Comparison of ENCODE assay signal across 8 cellular contexts in the genomic region with DNA sequence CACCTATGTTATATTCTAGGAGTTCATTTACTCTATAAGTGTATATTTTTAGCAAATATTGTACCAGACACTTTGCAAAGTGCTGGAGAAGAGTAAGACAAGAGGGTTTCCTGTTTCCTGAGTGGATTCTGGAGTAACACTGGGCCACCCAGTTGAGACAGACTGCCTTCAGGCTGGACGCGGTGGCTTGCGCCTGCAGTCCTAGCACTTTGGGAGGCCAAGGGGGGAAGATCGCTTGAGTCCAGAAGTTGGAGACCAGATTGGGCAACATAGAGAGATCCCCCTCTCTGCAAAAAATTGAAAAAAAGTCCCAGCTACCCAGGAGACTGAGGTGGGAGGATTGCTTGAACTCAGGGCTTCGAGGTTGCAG. TPM values are rescaled to one million over a fixed set of nuclear protein-coding genes. Genes with fewer than 3 reads are reported as not detected.
DNase-seq lines count a peak whose midpoint lies in the region; FAIRE-seq and TF ChIP-seq lines count a peak whose summit lies in the region.

No MANE protein-coding gene starts in this region.

- H3K9me3 ChIP-seq in keratinocyte (ENCODE audit: control insufficient read depth, low read depth, low read length) (no peaks in the 10 kb centered on the region), stomach (no peaks in the 10 kb centered on the region)

- H3K27me3 ChIP-seq in keratinocyte (ENCODE audit: control insufficient read depth, extremely low read depth, insufficient read depth, low read length) (no peaks in the 10 kb centered on the region), stomach (no peaks in the 10 kb centered on the region)

- peak overlapping the region; percentile 88 for H3K9ac ChIP-seq in keratinocyte (ENCODE audit: control insufficient read depth, extremely low read depth, insufficient read depth, low read length)

- TF ChIP-seq POLR2A in stomach (IDR thresholded peaks at IDR 0.05): no peak

- peaks cover 3% of the 10 kb centered on the region for H3K9me3 Mint-ChIP-seq in T-helper 2 cell treated with Interferon-gamma antibody and Interleukin-4, amounts not matched to agents 5 μg/mL and 100 μg/mL, for 36 hours
- no peaks in the 10 kb centered on the region for H3K9me3 Mint-ChIP-seq in activated T-helper 1 cell treated with anti-CD3 and anti-CD28 coated beads, Interleukin-12 subunit alpha, Interleukin-12 subunit beta, Interleukin-2, Interleukin-4 antibody, amounts not matched to agents 30 ng/mL and 10 ng/mL and 1 ng/mL, durations not matched to agents 14 hours and 24 hours and 36 hours

- dilution Hi-C loops in keratinocyte (cut with MboI; ENCODE audit: extremely low pct_ligation_motif_present, low sequenced_read_pairs): no loop called here

- H3K9me1 ChIP-seq in keratinocyte (ENCODE audit: control insufficient read depth, extremely low read depth, insufficient read depth, low read length): no peaks in the 10 kb centered on the region

- peak overlapping the region; percentile 100 for H2AFZ ChIP-seq in keratinocyte (ENCODE audit: control insufficient read depth, low read length)

- no peak for DNase-seq in T-helper 2 cell treated with Interferon-gamma antibody and Interleukin-4, amounts not matched to agents 5 μg/mL and 100 μg/mL, for 36 hours (ENCODE audit: low spot score)
- no peak for DNase-seq in T-helper 2 cell
- DNase-seq in activated T-helper 1 cell treated with anti-CD3 and anti-CD28 coated beads, Interleukin-12 subunit alpha, Interleukin-12 subunit beta, Interleukin-2, Interleukin-4 antibody, amounts not matched to agents 30 ng/mL and 10 ng/mL and 1 ng/mL, durations not matched to agents 14 hours and 24 hours and 36 hours (ENCODE audit: low spot score): no peak
- DNase-seq in keratinocyte (ENCODE audit: low read depth, low spot score): no peak
- no peak for DNase-seq in stomach
- no peak for DNase-seq in stimulated activated CD4-positive, alpha-beta T cell treated with anti-CD3 and anti-CD28 coated beads, Interleukin-1b, Interleukin-23, amount 100 ng/mL, for 48 hours
- no peak for DNase-seq in Kasumi-1 (lab: John Stamatoyannopoulos, UW)
- DNase-seq in A172 (ENCODE audit: low spot score): no peak

- TF ChIP-seq EP300 in stomach (IDR thresholded peaks at IDR 0.05): no peak

- peaks cover 33% of the 10 kb centered on the region for H3K4me1 Mint-ChIP-seq in T-helper 2 cell treated with Interferon-gamma antibody and Interleukin-4, amounts not matched to agents 5 μg/mL and 100 μg/mL, for 36 hours (ENCODE audit: low read depth)
- peaks cover 53% of the 10 kb centered on the region for H3K4me1 Mint-ChIP-seq in activated T-helper 1 cell treated with anti-CD3 and anti-CD28 coated beads, Interleukin-12 subunit alpha, Interleukin-12 subunit beta, Interleukin-2, Interleukin-4 antibody, amounts not matched to agents 30 ng/mL and 10 ng/mL and 1 ng/mL, durations not matched to agents 14 hours and 24 hours and 36 hours (ENCODE audit: low read depth)

- H3K36me3 Mint-ChIP-seq in T-helper 2 cell treated with Interferon-gamma antibody and Interleukin-4, amounts not matched to agents 5 μg/mL and 100 μg/mL, for 36 hours (ENCODE audit: low read depth): peaks cover 32% of the 10 kb centered on the region
- peaks cover 22% of the 10 kb centered on the region for H3K36me3 Mint-ChIP-seq in activated T-helper 1 cell treated with anti-CD3 and anti-CD28 coated beads, Interleukin-12 subunit alpha, Interleukin-12 subunit beta, Interleukin-2, Interleukin-4 antibody, amounts not matched to agents 30 ng/mL and 10 ng/mL and 1 ng/mL, durations not matched to agents 14 hours and 24 hours and 36 hours (ENCODE audit: low read depth)

- peaks cover 32% of the 10 kb centered on the region for H3K79me2 ChIP-seq in keratinocyte (ENCODE audit: control insufficient read depth, insufficient read depth, low read length)

- H3K27ac ChIP-seq in keratinocyte (ENCODE audit: control insufficient read depth, insufficient read depth, low read length) (peak overlapping the region; percentile 84), stomach (peak overlapping the region in 4 of 5 donors; percentile 84 to 89 (median 88))

- H3K36me3 ChIP-seq in keratinocyte (ENCODE audit: control insufficient read depth in 2 of 2, extremely low read depth in 1 of 2, insufficient read depth in 2 of 2, low read length in 2 of 2) (peaks cover 13 to 18% of the 10 kb centered on the region in 2 experiments), stomach (peaks cover 20 to 30% (median 27%) of the 10 kb centered on the region in 4 donors)

- H3K27me3 Mint-ChIP-seq in T-helper 2 cell treated with Interferon-gamma antibody and Interleukin-4, amounts not matched to agents 5 μg/mL and 100 μg/mL, for 36 hours (ENCODE audit: low read depth): no peaks in the 10 kb centered on the region
- H3K27me3 Mint-ChIP-seq in activated T-helper 1 cell treated with anti-CD3 and anti-CD28 coated beads, Interleukin-12 subunit alpha, Interleukin-12 subunit beta, Interleukin-2, Interleukin-4 antibody, amounts not matched to agents 30 ng/mL and 10 ng/mL and 1 ng/mL, durations not matched to agents 14 hours and 24 hours and 36 hours (ENCODE audit: insufficient read depth): peaks cover 4% of the 10 kb centered on the region

- FAIRE-seq in keratinocyte (lab: Jason Lieb, UNC): no peak

- H3K4me2 ChIP-seq in keratinocyte (ENCODE audit: control insufficient read depth, extremely low read depth, insufficient read depth, low read depth, low read length): peak overlapping the region; percentile 94

- no peaks in the 10 kb centered on the region for H4K20me1 ChIP-seq in keratinocyte (ENCODE audit: control insufficient read depth, extremely low read depth, insufficient read depth, low read length)

- peak overlapping the region; percentile 92 for H3K4me3 Mint-ChIP-seq in T-helper 2 cell treated with Interferon-gamma antibody and Interleukin-4, amounts not matched to agents 5 μg/mL and 100 μg/mL, for 36 hours
- peak overlapping the region; percentile 96 for H3K4me3 Mint-ChIP-seq in activated T-helper 1 cell treated with anti-CD3 and anti-CD28 coated beads, Interleukin-12 subunit alpha, Interleukin-12 subunit beta, Interleukin-2, Interleukin-4 antibody, amounts not matched to agents 30 ng/mL and 10 ng/mL and 1 ng/mL, durations not matched to agents 14 hours and 24 hours and 36 hours

- WGBS in stomach, 5 donors: 86 to 96% (median 90%) methylated on average over 5 of the region's 5 CpGs

- intact Hi-C loops in activated T-helper 1 cell treated with anti-CD3 and anti-CD28 coated beads, Interleukin-12 subunit alpha, Interleukin-12 subunit beta, Interleukin-2, Interleukin-4 antibody, amounts not matched to agents 30 ng/mL and 10 ng/mL and 1 ng/mL, durations not matched to agents 14 hours and 24 hours and 36 hours (cut with micrococcal nuclease): loop anchor here (1.0 to 10.0 kb wide), 7 partner anchors 8 to 485 kb away; a partner anchor contains a TSS
- intact Hi-C loops in stomach (cut with DNase I; ENCODE audit: low total_unique reads): no loop called here

- H3K4me3 ChIP-seq in keratinocyte (ENCODE audit: control insufficient read depth in 2 of 3, extremely low read depth in 1 of 3, insufficient read depth in 2 of 3, low read depth in 1 of 3, low read length in 3 of 3): peak overlapping the region; percentile 92 to 99 (median 96)
- peak overlapping the region; percentile 83 to 97 (median 94) for H3K4me3 ChIP-seq in stomach

- H3K4me1 ChIP-seq in keratinocyte (ENCODE audit: control insufficient read depth, extremely low read depth, insufficient read depth, low read length) (peaks cover 31% of the 10 kb centered on the region), stomach (peaks cover 8 to 27% (median 18%) of the 10 kb centered on the region in 4 donors)

- peak overlapping the region; percentile 91 for H3K27ac Mint-ChIP-seq in T-helper 2 cell treated with Interferon-gamma antibody and Interleukin-4, amounts not matched to agents 5 μg/mL and 100 μg/mL, for 36 hours
- peak overlapping the region; percentile 94 for H3K27ac Mint-ChIP-seq in activated T-helper 1 cell treated with anti-CD3 and anti-CD28 coated beads, Interleukin-12 subunit alpha, Interleukin-12 subunit beta, Interleukin-2, Interleukin-4 antibody, amounts not matched to agents 30 ng/mL and 10 ng/mL and 1 ng/mL, durations not matched to agents 14 hours and 24 hours and 36 hours

- TF ChIP-seq CTCF in keratinocyte (optimal IDR thresholded peaks at IDR 0.05 in 1 of 3, IDR thresholded peaks at IDR 0.05 in 1 of 3, conservative IDR thresholded peaks at IDR 0.05 in 1 of 3; ENCODE audit: extremely low read depth in 1 of 3, insufficient read depth in 2 of 3, low read length in 3 of 3) (no peak), stomach (IDR thresholded peaks at IDR 0.05) (no peak)

RNA-seq across cellular contexts. Expression of a gene that starts 0.8 kb away (rescaled TPM):
- 31.5 and 32.9 TPM in 2 replicates for total RNA-seq in activated T-helper 1 cell treated with anti-CD3 and anti-CD28 coated beads, Interleukin-12 subunit alpha, Interleukin-12 subunit beta, Interleukin-2, Interleukin-4 antibody, amounts not matched to agents 30 ng/mL and 10 ng/mL and 1 ng/mL, durations not matched to agents 14 hours and 24 hours and 36 hours
- 10.3 to 13.1 TPM (median 11.6 TPM) in 3 replicates for polyA plus RNA-seq in keratinocyte
- 3.1 TPM for polyA plus RNA-seq in keratinocyte (2011; ENCODE audit: low read depth)
- polyA plus RNA-seq in keratinocyte (2011; cell fraction: cytosol; rRNA removed): 5.3 and 6.2 TPM in 2 replicates
- polyA plus RNA-seq in keratinocyte (2011; cell fraction: nucleus; rRNA removed): 19.5 and 21.2 TPM in 2 replicates
- 3.9 and 8.5 TPM in 2 replicates for polyA plus RNA-seq in keratinocyte (2012; ENCODE audit: low replicate concordance)
- polyA minus RNA-seq in keratinocyte: 16.4 to 21.7 TPM (median 19.2 TPM) in 3 replicates
- 9.6 TPM for polyA minus RNA-seq in keratinocyte (2011; cell fraction: cytosol; rRNA and poly(A)+ RNA removed)
- polyA minus RNA-seq in keratinocyte (2011; cell fraction: nucleus; rRNA and poly(A)+ RNA removed): 16.1 and 21.2 TPM in 2 replicates
- 10 to 100 TPM; 10.7 to 16.2 (median 12.3) TPM for total RNA-seq in stomach
- 1 to 10 TPM; 3.5 to 4.1 (median 3.7) TPM for polyA plus RNA-seq in stomach
- total RNA-seq in A172 (2014; rRNA removed; shearing (Covaris generic)): 11.7 and 12.1 TPM in 2 replicates

RNA-seq across cellular contexts. Expression of a gene that starts 17.9 kb away (rescaled TPM):
- 0.60 and 0.64 TPM in 2 replicates for total RNA-seq in activated T-helper 1 cell treated with anti-CD3 and anti-CD28 coated beads, Interleukin-12 subunit alpha, Interleukin-12 subunit beta, Interleukin-2, Interleukin-4 antibody, amounts not matched to agents 30 ng/mL and 10 ng/mL and 1 ng/mL, durations not matched to agents 14 hours and 24 hours and 36 hours
- polyA plus RNA-seq in keratinocyte (0.18 to 0.26 TPM (median 0.23 TPM) in 3 replicates), stomach (1 to 10 TPM in 1 of 3 donors, under 1 TPM in 1, not detected in 1; 0.75 to 1.2 TPM)
- 0.26 TPM for polyA plus RNA-seq in keratinocyte (2011; ENCODE audit: low read depth)
- polyA plus RNA-seq in keratinocyte (2011; cell fraction: cytosol; rRNA removed): 0.05 and 0.13 TPM in 2 replicates
- 0.15 and 0.19 TPM in 2 replicates for polyA plus RNA-seq in keratinocyte (2011; cell fraction: nucleus; rRNA removed)
- 1.7 TPM in 1 of 2 replicates, not detected in the other for polyA plus RNA-seq in keratinocyte (2012; ENCODE audit: low replicate concordance)
- 0.20 TPM in 1 of 3 replicates, not detected in the others for polyA minus RNA-seq in keratinocyte
- not detected for polyA minus RNA-seq in keratinocyte (2011; cell fraction: cytosol; rRNA and poly(A)+ RNA removed)
- not detected in 2 replicates for polyA minus RNA-seq in keratinocyte (2011; cell fraction: nucleus; rRNA and poly(A)+ RNA removed)
- total RNA-seq in stomach: 1 to 10 TPM in 1 of 5 donors, under 1 TPM in 1, not detected in 3; 0.73 to 4.3 TPM
- not detected in 2 replicates for total RNA-seq in A172 (2014; rRNA removed; shearing (Covaris generic))

RNA-seq across cellular contexts. Expression of a gene that starts 57.5 kb away (rescaled TPM):
- total RNA-seq in activated T-helper 1 cell treated with anti-CD3 and anti-CD28 coated beads, Interleukin-12 subunit alpha, Interleukin-12 subunit beta, Interleukin-2, Interleukin-4 antibody, amounts not matched to agents 30 ng/mL and 10 ng/mL and 1 ng/mL, durations not matched to agents 14 hours and 24 hours and 36 hours: 77.9 and 79.9 TPM in 2 replicates
- polyA plus RNA-seq in keratinocyte (46.2 to 71.1 TPM (median 59.6 TPM) in 3 replicates), stomach (10 to 100 TPM; 33.0 to 41.2 (median 37.5) TPM)
- 6.2 TPM for polyA plus RNA-seq in keratinocyte (2011; ENCODE audit: low read depth)
- 31.4 and 45.4 TPM in 2 replicates for polyA plus RNA-seq in keratinocyte (2011; cell fraction: cytosol; rRNA removed)
- 121 and 122 TPM in 2 replicates for polyA plus RNA-seq in keratinocyte (2011; cell fraction: nucleus; rRNA removed)
- 21.3 and 34.4 TPM in 2 replicates for polyA plus RNA-seq in keratinocyte (2012; ENCODE audit: low replicate concordance)
- 29.8 to 69.0 TPM (median 31.3 TPM) in 3 replicates for polyA minus RNA-seq in keratinocyte
- 21.1 TPM for polyA minus RNA-seq in keratinocyte (2011; cell fraction: cytosol; rRNA and poly(A)+ RNA removed)
- 44.1 and 62.5 TPM in 2 replicates for polyA minus RNA-seq in keratinocyte (2011; cell fraction: nucleus; rRNA and poly(A)+ RNA removed)
- 100 to 1,000 TPM in 2 of 5 donors, 10 to 100 TPM in 3; 55.8 to 162 (median 94.5) TPM for total RNA-seq in stomach
- 90.2 and 92.1 TPM in 2 replicates for total RNA-seq in A172 (2014; rRNA removed; shearing (Covaris generic))
